In genomic region chr12:113328368-113328889, GRCh38 we compare ENCODE assay signal across 23 cellular contexts.
"Had no signal": no experiment of that assay in that cellular context is flagged by ENCODE, and none has a peak within 500 bp of the region (broad histone marks: within the 10 kb centered on the region; RNA-seq: fewer than 3 reads in every experiment).

No MANE protein-coding gene starts in this region.

- H2AFZ ChIP-seq: parathyroid adenoma had no signal

- DNase-seq: activated CD4-positive, alpha-beta T cell treated with anti-CD3 and anti-CD28 coated beads, Interleukin-2, amount 10 ng/mL, durations not matched to agents 7 days and 5 days; activated naive CD4-positive, alpha-beta T cell treated with anti-CD3 and anti-CD28 coated beads, Interleukin-2, amount 50 U/mL, for 16 hours; activated T-cell treated with anti-CD3 and anti-CD28 coated beads, Interleukin-2, amount 50 U/mL, for 4 hours; adrenal gland; brain microvascular endothelial cell; central memory CD4-positive, alpha-beta T cell; effector memory CD4-positive, alpha-beta T cell; hippocampal formation; left ventricle myocardium superior; nucleus accumbens; right cardiac atrium; stimulated activated CD4-positive, alpha-beta T cell treated with anti-CD3 and anti-CD28 coated beads, Interleukin-12 subunit alpha, Interleukin-12 subunit beta, amount 100 ng/mL, for 4 hours; stimulated activated CD4-positive, alpha-beta T cell treated with anti-CD3 and anti-CD28 coated beads, Interleukin-4, amount 100 ng/mL, for 4 hours; stomach had no signal

- H3K9me3 ChIP-seq: adrenal gland, ascending aorta, esophagus muscularis mucosa, stomach, suprapubic skin, tibial nerve had no signal

- H3K4me1 ChIP-seq: parathyroid adenoma had no signal

- H3K27me3 Mint-ChIP-seq: activated CD4-positive, alpha-beta T cell treated with anti-CD3 and anti-CD28 coated beads, Interleukin-2, amount 10 ng/mL, durations not matched to agents 7 days and 5 days; memory B cell had no signal

- H3K9ac ChIP-seq: parathyroid adenoma had no signal

- H3K27ac Mint-ChIP-seq: activated CD4-positive, alpha-beta T cell treated with anti-CD3 and anti-CD28 coated beads, Interleukin-2, amount 10 ng/mL, durations not matched to agents 7 days and 5 days; memory B cell; T-helper 2 cell treated with Interferon-gamma antibody and Interleukin-4, amounts not matched to agents 5 μg/mL and 100 μg/mL, for 36 hours had no signal

- H3K4me3 Mint-ChIP-seq: activated CD4-positive, alpha-beta T cell treated with anti-CD3 and anti-CD28 coated beads, Interleukin-2, amount 10 ng/mL, durations not matched to agents 7 days and 5 days; activated T-cell treated with anti-CD3 and anti-CD28 coated beads, Interleukin-2, amount 50 U/mL, for 4 hours; memory B cell; T-helper 2 cell treated with Interferon-gamma antibody and Interleukin-4, amounts not matched to agents 5 μg/mL and 100 μg/mL, for 36 hours had no signal

- H3K27me3 ChIP-seq: adrenal gland, ascending aorta, brain microvascular endothelial cell, esophagus muscularis mucosa, stomach, suprapubic skin, tibial nerve had no signal

- H3K27ac ChIP-seq: brain microvascular endothelial cell, parathyroid adenoma, stomach, suprapubic skin, tibial nerve, VCaP had no signal

- H3K36me3 ChIP-seq: brain microvascular endothelial cell had no signal

- H3K79me2 ChIP-seq: parathyroid adenoma had no signal

- H3K9me3 Mint-ChIP-seq: activated CD4-positive, alpha-beta T cell treated with anti-CD3 and anti-CD28 coated beads, Interleukin-2, amount 10 ng/mL, durations not matched to agents 7 days and 5 days; activated T-cell treated with anti-CD3 and anti-CD28 coated beads, Interleukin-2, amount 50 U/mL, for 4 hours; memory B cell; T-helper 2 cell treated with Interferon-gamma antibody and Interleukin-4, amounts not matched to agents 5 μg/mL and 100 μg/mL, for 36 hours had no signal

- ATAC-seq: activated CD4-positive, CD25-positive, alpha-beta regulatory T cell treated with anti-CD3 and anti-CD28 coated beads, Interleukin-2, amount 50 U/mL, for 24 hours; activated T-cell treated with anti-CD3 and anti-CD28 coated beads, Interleukin-2, amount 50 U/mL, for 4 hours; left ventricle myocardium superior had no signal

- H3K4me3 ChIP-seq: adrenal gland, ascending aorta, esophagus muscularis mucosa, stomach, suprapubic skin, tibial nerve had no signal
